In genomic region chr6:13761361-13762036, GRCh38 we compare ENCODE assay signal across 13 cellular contexts. TPM values are rescaled to one million over a fixed set of nuclear protein-coding genes. Genes with fewer than 3 reads are reported as not detected.
DNase-seq lines count a peak whose midpoint lies in the region; FAIRE-seq and TF ChIP-seq lines count a peak whose summit lies in the region.
"Had no signal": no experiment of that assay in that cellular context is flagged by ENCODE, and none has a peak within 500 bp of the region (broad histone marks: within the 10 kb centered on the region; RNA-seq: fewer than 3 reads in every experiment).

No MANE protein-coding gene starts in this region.

- no peaks in the 10 kb centered on the region for H3K36me3 Mint-ChIP-seq in activated CD4-positive, alpha-beta T cell treated with anti-CD3 and anti-CD28 coated beads, Interleukin-2, amount 10 ng/mL, durations not matched to agents 24 days and 14 days (ENCODE audit: low read depth)
- no peaks in the 10 kb centered on the region for H3K36me3 Mint-ChIP-seq in astrocyte (ENCODE audit: low read depth, unreplicated experiment)
- H3K36me3 Mint-ChIP-seq in glutamatergic neuron (ENCODE audit: unreplicated experiment): no peaks in the 10 kb centered on the region

- no peak overlapping the region for H2AFZ ChIP-seq in astrocyte (ENCODE audit: low read depth, low read length)

- peaks cover 5% of the 10 kb centered on the region for H3K9me3 Mint-ChIP-seq in activated CD4-positive, alpha-beta T cell treated with anti-CD3 and anti-CD28 coated beads, Interleukin-2, amount 10 ng/mL, durations not matched to agents 24 days and 14 days
- H3K9me3 Mint-ChIP-seq in astrocyte (ENCODE audit: unreplicated experiment): peaks cover 9% of the 10 kb centered on the region
- peaks cover 1% of the 10 kb centered on the region for H3K9me3 Mint-ChIP-seq in glutamatergic neuron (ENCODE audit: unreplicated experiment)

- H3K27ac ChIP-seq in astrocyte (ENCODE audit: low read depth, low read length): no peak overlapping the region
- H3K27ac ChIP-seq in tibial artery: peak overlapping the region; percentile 9 to 60

- intact Hi-C loops in activated CD4-positive, alpha-beta T cell treated with anti-CD3 and anti-CD28 coated beads, Interleukin-2, amount 10 ng/mL, durations not matched to agents 24 days and 14 days (cut with micrococcal nuclease): loop anchor here (1.0 to 10.0 kb wide), 7 partner anchors 13 to 407 kb away; no protein-coding TSS in a partner anchor
- intact Hi-C loops in tibial artery (cut with DNase I; ENCODE audit: low total_unique reads): loop anchor here (10.0 kb wide), 1 partner anchor 47 kb away; the partner anchor contains the start of gene RANBP9

- no peaks in the 10 kb centered on the region for H4K20me1 ChIP-seq in astrocyte (ENCODE audit: insufficient read depth, low read length)

- peak overlapping the region; percentile 10 for H3K4me3 Mint-ChIP-seq in activated CD4-positive, alpha-beta T cell treated with anti-CD3 and anti-CD28 coated beads, Interleukin-2, amount 10 ng/mL, durations not matched to agents 24 days and 14 days
- H3K4me3 Mint-ChIP-seq in astrocyte (ENCODE audit: unreplicated experiment) (peak overlapping the region; percentile 48), glutamatergic neuron (ENCODE audit: unreplicated experiment) (peak overlapping the region; percentile 18)

- no peak for FAIRE-seq in astrocyte (lab: Jason Lieb, UNC)
- FAIRE-seq: A204.1, endometrium, GM18507 had no signal

- TF ChIP-seq CTCF in astrocyte (IDR thresholded peaks at IDR 0.05; ENCODE audit: insufficient read depth, low read depth, low read length) (no peak), glutamatergic neuron (IDR thresholded peaks at IDR 0.05; ENCODE audit: partially characterized antibody, unreplicated experiment) (no peak), tibial artery (IDR thresholded peaks at IDR 0.05) (no peak)

- peaks cover 3% of the 10 kb centered on the region for H3K9me3 ChIP-seq in astrocyte (ENCODE audit: insufficient read depth, low read depth, low read length)
- H3K9me3 ChIP-seq in tibial artery: no peaks in the 10 kb centered on the region

- no peak overlapping the region for H3K4me2 ChIP-seq in astrocyte (ENCODE audit: low read length)

- H3K79me2 ChIP-seq in astrocyte (ENCODE audit: insufficient read depth, low read length): no peaks in the 10 kb centered on the region

- peaks cover 10% of the 10 kb centered on the region for H3K4me1 ChIP-seq in astrocyte (ENCODE audit: insufficient read depth, low read length)
- peaks cover 0 to 41% (median 22%) of the 10 kb centered on the region in 4 donors for H3K4me1 ChIP-seq in tibial artery

- H3K27me3 ChIP-seq in astrocyte (ENCODE audit: insufficient read depth, low read length): no peaks in the 10 kb centered on the region
- no peaks in the 10 kb centered on the region for H3K27me3 ChIP-seq in tibial artery

- H3K4me1 Mint-ChIP-seq in activated CD4-positive, alpha-beta T cell treated with anti-CD3 and anti-CD28 coated beads, Interleukin-2, amount 10 ng/mL, durations not matched to agents 24 days and 14 days: peaks cover 35% of the 10 kb centered on the region
- H3K4me1 Mint-ChIP-seq in astrocyte (ENCODE audit: low read depth, unreplicated experiment): peaks cover 24% of the 10 kb centered on the region
- peaks cover 5% of the 10 kb centered on the region for H3K4me1 Mint-ChIP-seq in glutamatergic neuron (ENCODE audit: low read depth, unreplicated experiment)

- no peak overlapping the region for H3K9ac ChIP-seq in astrocyte (ENCODE audit: low read length)

- no peaks in the 10 kb centered on the region for H3K36me3 ChIP-seq in astrocyte (ENCODE audit: insufficient read depth, low read length)
- no peaks in the 10 kb centered on the region for H3K36me3 ChIP-seq in tibial artery

- no peak overlapping the region for H3K4me3 ChIP-seq in astrocyte (ENCODE audit: insufficient read depth, low read depth, low read length)
- no peak overlapping the region for H3K4me3 ChIP-seq in tibial artery

- no peak for DNase-seq in activated CD4-positive, alpha-beta T cell treated with anti-CD3 and anti-CD28 coated beads, Interleukin-2, amount 10 ng/mL, durations not matched to agents 24 days and 14 days
- no peak for DNase-seq in activated CD4-positive, alpha-beta T cell treated with anti-CD3 and anti-CD28 coated beads for 48 hours
- peak; percentile 25 for DNase-seq in astrocyte (ENCODE audit: low read depth)
- no peak for DNase-seq in glutamatergic neuron
- DNase-seq in tibial artery: no peak
- DNase-seq in NCI-H748 treated with DMSO at 0.1 percent for 48 hours (lab: John Stamatoyannopoulos, UW): no peak
- DNase-seq in occipital lobe (lab: John Stamatoyannopoulos, UW): no peak
- DNase-seq in activated gamma-delta T cell (lab: John Stamatoyannopoulos, UW): no peak
- DNase-seq: NCI-H524 treated with DMSO at 0.1 percent for 48 hours, SIG-M5 had no signal

- no peaks in the 10 kb centered on the region for H3K27me3 Mint-ChIP-seq in activated CD4-positive, alpha-beta T cell treated with anti-CD3 and anti-CD28 coated beads, Interleukin-2, amount 10 ng/mL, durations not matched to agents 24 days and 14 days
- peaks cover 11% of the 10 kb centered on the region for H3K27me3 Mint-ChIP-seq in astrocyte (ENCODE audit: low read depth, unreplicated experiment)
- no peaks in the 10 kb centered on the region for H3K27me3 Mint-ChIP-seq in glutamatergic neuron (ENCODE audit: unreplicated experiment)

- H3K27ac Mint-ChIP-seq in activated CD4-positive, alpha-beta T cell treated with anti-CD3 and anti-CD28 coated beads, Interleukin-2, amount 10 ng/mL, durations not matched to agents 24 days and 14 days: peak overlapping the region; percentile 49
- peak overlapping the region; percentile 96 for H3K27ac Mint-ChIP-seq in astrocyte (ENCODE audit: unreplicated experiment)
- no peak overlapping the region for H3K27ac Mint-ChIP-seq in glutamatergic neuron (ENCODE audit: unreplicated experiment)

RNA-seq across cellular contexts. Expression of gene RANBP9, which starts 49.9 kb away (rescaled TPM):
- total RNA-seq in activated CD4-positive, alpha-beta T cell treated with anti-CD3 and anti-CD28 coated beads, Interleukin-2, amount 10 ng/mL, durations not matched to agents 24 days and 14 days: 52.6 and 56.2 TPM in 2 replicates
- total RNA-seq in astrocyte (42.1 and 43.7 TPM in 2 replicates), glutamatergic neuron (ENCODE audit: unreplicated experiment) (50.2 TPM), occipital lobe (90.5 TPM)

RNA-seq across cellular contexts. Expression of gene MCUR1, which starts 52.9 kb away (rescaled TPM):
- 39.0 and 43.7 TPM in 2 replicates for total RNA-seq in activated CD4-positive, alpha-beta T cell treated with anti-CD3 and anti-CD28 coated beads, Interleukin-2, amount 10 ng/mL, durations not matched to agents 24 days and 14 days
- total RNA-seq in astrocyte: 21.5 and 21.8 TPM in 2 replicates
- total RNA-seq in glutamatergic neuron (ENCODE audit: unreplicated experiment): 14.1 TPM
- 34.6 TPM for total RNA-seq in occipital lobe
